Comparison of ENCODE assay signal across 16 cellular contexts in genomic region chr16:73568769-73569168, GRCh38.
A peak's percentile ranks its signal among the peaks of the same experiment; 100 is the strongest.
DNase-seq lines count a peak whose midpoint lies in the region; ATAC-seq, FAIRE-seq and TF ChIP-seq lines count a peak whose summit lies in the region.
"Had no signal": no experiment of that assay in that cellular context is flagged by ENCODE, and none has a peak within 500 bp of the region (broad histone marks: within the 10 kb centered on the region; RNA-seq: fewer than 3 reads in every experiment).

No MANE protein-coding gene starts in this region.

- no peak overlapping the region for H3K27ac Mint-ChIP-seq in GM23338

- peak; percentile 3 for FAIRE-seq in TTC549 (lab: Jason Lieb, UNC)

- no peak overlapping the region for H3K4me3 Mint-ChIP-seq in GM23338
- H3K4me3 Mint-ChIP-seq: CD14-positive monocyte; CD8-positive, alpha-beta memory T cell had no signal

- 39 to 58% methylated on average over 10 of the region's 10 CpGs for WGBS in heart right ventricle, 2 donors

- 0 out of 2 replicates have a peak, but pooled peaks cover 3% of the 10 kb centered on the region for H3F3A ChIP-seq in GM23338 (replicated peaks; ENCODE audit: low read depth)
- no peaks in the 10 kb centered on the region for H3F3A ChIP-seq in neural cell (ENCODE audit: insufficient read depth, low read length, poor library complexity, severe bottlenecking)

- BruUV-seq in A673 (replicated peaks; lab: Mats Ljungman, UMichigan): no TSS peak

- DNase-seq in A673 (ENCODE audit: low spot score) (peak; percentile 7), GM23338 (ENCODE audit: low spot score) (no peak), NCI-H748 (lab: John Stamatoyannopoulos, UW; ENCODE audit: unreplicated experiment) (no peak), heart right ventricle (no peak), CD1c-positive myeloid dendritic cell (ENCODE audit: extremely low spot score) (no peak)
- DNase-seq: Caco-2; CD8-positive, alpha-beta memory T cell; DMS53; GF-D8; GOT3; IMR-90 had no signal

- no peak for TF ChIP-seq EP300 in neural cell (conservative IDR thresholded peaks at IDR 0.05; ENCODE audit: poor library complexity, severe bottlenecking)

- no peak overlapping the region for H3K4me3 ChIP-seq in A673 (ENCODE audit: low read depth, low read length, poor library complexity, severe bottlenecking)
- H3K4me3 ChIP-seq in GM23338: no peak overlapping the region
- H3K4me3 ChIP-seq in neural cell (ENCODE audit: low read length): no peak overlapping the region
- H3K4me3 ChIP-seq in heart right ventricle: no peak overlapping the region
- H3K4me3 ChIP-seq: HAP-1 had no signal

- H3K9me3 Mint-ChIP-seq in GM23338: no peaks in the 10 kb centered on the region; the same call in 2 of the 3 replicates

- H3K9me2 ChIP-seq in GM23338 (ENCODE audit: insufficient read depth) (0 out of 2 replicates have a peak, but pooled peaks cover 5% of the 10 kb centered on the region), neural cell (ENCODE audit: insufficient read depth, low read length) (no peaks in the 10 kb centered on the region)

- H3K36me3 ChIP-seq in A673 (ENCODE audit: insufficient read depth, low read length, poor library complexity, severe bottlenecking) (no peaks in the 10 kb centered on the region), GM23338 (ENCODE audit: insufficient read depth) (no peaks in the 10 kb centered on the region), neural cell (ENCODE audit: insufficient read depth, low read length) (no peaks in the 10 kb centered on the region), heart right ventricle (no peaks in the 10 kb centered on the region)
- H3K36me3 ChIP-seq: HAP-1 had no signal

- peaks cover 39% of the 10 kb centered on the region for H3K4me1 Mint-ChIP-seq in GM23338
- H3K4me1 Mint-ChIP-seq: CD14-positive monocyte; CD8-positive, alpha-beta memory T cell had no signal

- POLR2A ChIA-PET in A673 (lab: Charles Lee; ENCODE audit: low non-redundant PET): no interaction called here

- H3K4me2 ChIP-seq in GM23338 (no peak overlapping the region), neural cell (ENCODE audit: low read length) (no peak overlapping the region)

- no peaks in the 10 kb centered on the region for H3K79me2 ChIP-seq in GM23338 (replicated peaks; ENCODE audit: insufficient read depth)
- H3K79me2 ChIP-seq in neural cell (replicated peaks; ENCODE audit: insufficient read depth, low read length): no peaks in the 10 kb centered on the region

- intact Hi-C loops in A673 (cut with micrococcal nuclease; ENCODE audit: unreplicated experiment): loop anchor here (5.0 to 10.0 kb wide), 4 partner anchors 389 to 709 kb away; no protein-coding TSS in a partner anchor
- intact Hi-C loops in heart right ventricle (cut with DNase I): loop anchor here in 7 of 10 donors (5.0 to 10.0 kb wide), 4 partner anchors 306 to 389 kb away; no protein-coding TSS in a partner anchor

- no peaks in the 10 kb centered on the region for H3K36me3 Mint-ChIP-seq in GM23338 (ENCODE audit: low read depth)
- H3K36me3 Mint-ChIP-seq: CD14-positive monocyte; CD8-positive, alpha-beta memory T cell had no signal

- ATAC-seq in GM23338 (no peak), GM21390 (IDR thresholded peaks at IDR 0.05; ENCODE audit: unreplicated experiment) (no peak), heart right ventricle (no peak)

- no peak for TF ChIP-seq RAD21 in neural cell (conservative IDR thresholded peaks at IDR 0.05)

- H4K20me1 ChIP-seq in GM23338 (replicated peaks; ENCODE audit: insufficient read depth) (no peaks in the 10 kb centered on the region), neural cell (ENCODE audit: insufficient read depth) (no peaks in the 10 kb centered on the region)

- no peak overlapping the region for H3K27ac ChIP-seq in A673 (ENCODE audit: low read depth, low read length, poor library complexity, severe bottlenecking)
- H3K27ac ChIP-seq in GM23338 (ENCODE audit: low read depth): no peak overlapping the region
- H3K27ac ChIP-seq in neural cell (ENCODE audit: low read length): no peak overlapping the region
- H3K27ac ChIP-seq in heart right ventricle: no peak overlapping the region

- no peak for TF ChIP-seq CTCF in A673 (conservative IDR thresholded peaks at IDR 0.05; ENCODE audit: low read depth, low read length)
- TF ChIP-seq CTCF in GM23338 (conservative IDR thresholded peaks at IDR 0.05; ENCODE audit: low read depth in 2 of 2): no peak
- no peak for TF ChIP-seq CTCF in neural cell (IDR thresholded peaks at IDR 0.05; ENCODE audit: poor library complexity, severe bottlenecking)
- TF ChIP-seq CTCF in heart right ventricle (IDR thresholded peaks at IDR 0.05): no peak

- H3K9ac ChIP-seq in neural cell (ENCODE audit: low read length): no peak overlapping the region

- H3K27me3 ChIP-seq in A673 (replicated peaks; ENCODE audit: insufficient read depth, low read depth, low read length, poor library complexity): peaks cover 81% of the 10 kb centered on the region
- no peaks in the 10 kb centered on the region for H3K27me3 ChIP-seq in GM23338 (ENCODE audit: insufficient read depth)
- no peaks in the 10 kb centered on the region for H3K27me3 ChIP-seq in neural cell (ENCODE audit: insufficient read depth, low read depth, low read length)
- H3K27me3 ChIP-seq in heart right ventricle: peaks cover 0 to 36% (median 14%) of the 10 kb centered on the region in 7 donors

- peaks cover 1% of the 10 kb centered on the region for H3K27me3 Mint-ChIP-seq in GM23338 (ENCODE audit: insufficient read depth, low read depth, poor library complexity)
- H3K27me3 Mint-ChIP-seq: CD8-positive, alpha-beta memory T cell had no signal

- CTCF ChIA-PET in A673 (lab: Charles Lee): interaction anchor here (1.1 kb wide), 1 partner anchor 388 kb away, joined by 3 read pairs; no protein-coding TSS in a partner anchor

- H3K9me3 ChIP-seq in A673 (ENCODE audit: low read depth, low read length, poor library complexity, severe bottlenecking) (no peaks in the 10 kb centered on the region), neural cell (ENCODE audit: low read length) (no peaks in the 10 kb centered on the region), heart right ventricle (no peaks in the 10 kb centered on the region)
- H3K9me3 ChIP-seq: Caco-2, HAP-1 had no signal

- no peaks in the 10 kb centered on the region for H3K4me1 ChIP-seq in A673 (ENCODE audit: insufficient read depth, low read length, poor library complexity, severe bottlenecking)
- peaks cover 36% of the 10 kb centered on the region for H3K4me1 ChIP-seq in GM23338 (ENCODE audit: insufficient read depth)
- peaks cover 0 to 10% (median 0%) of the 10 kb centered on the region in 9 donors for H3K4me1 ChIP-seq in heart right ventricle
- H3K4me1 ChIP-seq: Caco-2, HAP-1 had no signal

- H2AFZ ChIP-seq in GM23338 (peak overlapping the region; percentile 60; the same call in 1 of the 2 replicates), neural cell (ENCODE audit: low read depth, low read length) (no peak overlapping the region)

TF ChIP-seq in GM23338, 12 proteins besides CTCF, POLR2A, EP300 and RAD21 (continues in another document):
- TF ChIP-seq ETS1 (IDR thresholded peaks at IDR 0.05) (no peak), JUNB (IDR thresholded peaks at IDR 0.05; ENCODE audit: unreplicated experiment) (no peak), CREB1 (CRISPR knock-in tag; IDR thresholded peaks at IDR 0.05; ENCODE audit: low read depth) (no peak), EZH2phosphoT487 (IDR thresholded peaks at IDR 0.05; ENCODE audit: unreplicated experiment) (no peak), ZNF114 (CRISPR knock-in tag; IDR thresholded peaks at IDR 0.05) (no peak), NANOG (IDR thresholded peaks at IDR 0.05; ENCODE audit: borderline replicate concordance) (no peak), POLR2AphosphoS5 (IDR thresholded peaks at IDR 0.05; ENCODE audit: low read depth) (no peak)

TF ChIP-seq in neural cell, 6 proteins besides CTCF, POLR2A, EP300 and RAD21:
- peak; percentile 70 for TF ChIP-seq REST (IDR thresholded peaks at IDR 0.05; ENCODE audit: borderline replicate concordance)
- TF ChIP-seq SMC3 (conservative IDR thresholded peaks at IDR 0.05; ENCODE audit: poor library complexity): no peak
